ENCODE assay signal across 7 cellular contexts in genomic region chr12:31116846-31117202, GRCh38. TPM values are rescaled to one million over a fixed set of nuclear protein-coding genes. Genes with fewer than 3 reads are reported as not detected.
DNase-seq lines count a peak whose midpoint lies in the region; ATAC-seq, FAIRE-seq and TF ChIP-seq lines count a peak whose summit lies in the region.
"Not testable (repeated sequence)": the region's sequence is repeated elsewhere in the genome, so short reads cannot be mapped to it uniquely, and the experiment has no call there.

No MANE protein-coding gene starts in this region.

- not testable (repeated sequence) for H3K27me3 Mint-ChIP-seq in activated naive CD4-positive, alpha-beta T cell treated with anti-CD3 and anti-CD28 coated beads, Interleukin-2, amount 50 U/mL, for 24 hours
- peaks cover 18% of the 10 kb centered on the region for H3K27me3 Mint-ChIP-seq in mesothelial cell of epicardium (ENCODE audit: low read depth)

- H3K36me3 ChIP-seq in SJCRH30, result not testable (repeated sequence)

- H3K4me3 Mint-ChIP-seq in activated naive CD4-positive, alpha-beta T cell treated with anti-CD3 and anti-CD28 coated beads, Interleukin-2, amount 50 U/mL, for 24 hours, result peak overlapping the region; percentile 78
- peak overlapping the region; percentile 75 for H3K4me3 Mint-ChIP-seq in mesothelial cell of epicardium

- H3K27ac ChIP-seq in SJCRH30, result not testable (repeated sequence)

- H3K27me3 ChIP-seq in SJCRH30, result not testable (repeated sequence)

- FAIRE-seq in endometrium (lab: Jason Lieb, UNC), result peak; percentile 29

- H3K9me3 Mint-ChIP-seq in activated naive CD4-positive, alpha-beta T cell treated with anti-CD3 and anti-CD28 coated beads, Interleukin-2, amount 50 U/mL, for 24 hours; mesothelial cell of epicardium: not testable (repeated sequence)

- H3K27ac Mint-ChIP-seq in activated naive CD4-positive, alpha-beta T cell treated with anti-CD3 and anti-CD28 coated beads, Interleukin-2, amount 50 U/mL, for 24 hours, result not testable (repeated sequence)
- peak overlapping the region; percentile 76 for H3K27ac Mint-ChIP-seq in mesothelial cell of epicardium

- not testable (repeated sequence) for H3K4me1 ChIP-seq in SJCRH30

- not testable (repeated sequence) for H3K9me3 ChIP-seq in SJCRH30 (replicated peaks)

- ATAC-seq in GM18868 (IDR thresholded peaks at IDR 0.05; ENCODE audit: unreplicated experiment) (peak; percentile 24), HG03442 (IDR thresholded peaks at IDR 0.05; ENCODE audit: unreplicated experiment) (peak; percentile 14), sciatic nerve (peak; percentile 6)

- not testable (repeated sequence) for TF ChIP-seq CTCF in mesothelial cell of epicardium (IDR thresholded peaks at IDR 0.05; ENCODE audit: unreplicated experiment)

- H3K4me1 Mint-ChIP-seq in activated naive CD4-positive, alpha-beta T cell treated with anti-CD3 and anti-CD28 coated beads, Interleukin-2, amount 50 U/mL, for 24 hours, result not testable (repeated sequence)
- H3K4me1 Mint-ChIP-seq in mesothelial cell of epicardium, result peaks cover 17% of the 10 kb centered on the region

- DNase-seq in SJCRH30; mesothelial cell of epicardium (ENCODE audit: low spot score in 2 of 2, unreplicated experiment in 2 of 2); sciatic nerve (ENCODE audit: low spot score): not testable (repeated sequence)

- not testable (repeated sequence) for H3K36me3 Mint-ChIP-seq in activated naive CD4-positive, alpha-beta T cell treated with anti-CD3 and anti-CD28 coated beads, Interleukin-2, amount 50 U/mL, for 24 hours; mesothelial cell of epicardium

- intact Hi-C loops in sciatic nerve (cut with DNase I), result not testable (repeated sequence)

- peak overlapping the region; percentile 67 for H3K4me3 ChIP-seq in SJCRH30

RNA-seq across cellular contexts. Expression of gene DDX11, which starts 43.2 kb away (rescaled TPM):
- total RNA-seq in SJCRH30 (2014; rRNA removed; shearing (Covaris generic)), result 42.4 and 58.7 TPM in 2 replicates
- total RNA-seq in mesothelial cell of epicardium (104 to 114 TPM (median 105 TPM) in 3 replicates), sciatic nerve (15.6 TPM)
